In genomic region chr6:57078808-57079207, GRCh38 we compare ENCODE assay signal across 7 cellular contexts.
"Had no signal": no experiment of that assay in that cellular context is flagged by ENCODE, and none has a peak within 500 bp of the region (broad histone marks: within the 10 kb centered on the region; RNA-seq: fewer than 3 reads in every experiment).

No MANE protein-coding gene starts in this region.

- H3K27me3 Mint-ChIP-seq: IgD-negative memory B cell had no signal

- H3K4me3 ChIP-seq: K562 had no signal

- DNase-seq: KBM-7, KG1 had no signal

- H3K9ac ChIP-seq: KMS-11 had no signal

- H3K27ac ChIP-seq: HL-60, KMS-11 had no signal

- ATAC-seq: K562 had no signal

- H3K4me2 ChIP-seq: KMS-11 had no signal

- FAIRE-seq: HTR-8/SVneo, K562 had no signal

- H3K4me3 Mint-ChIP-seq: IgD-negative memory B cell had no signal

- H3K27ac Mint-ChIP-seq: IgD-negative memory B cell had no signal
